Comparison of ENCODE assay signal across 16 cellular contexts in genomic region chr2:85307527-85307897, GRCh38. TPM values are rescaled to one million over a fixed set of nuclear protein-coding genes. Genes with fewer than 3 reads are reported as not detected.
DNase-seq lines count a peak whose midpoint lies in the region; ATAC-seq, FAIRE-seq and TF ChIP-seq lines count a peak whose summit lies in the region.
"Had no signal": no experiment of that assay in that cellular context is flagged by ENCODE, and none has a peak within 500 bp of the region (broad histone marks: within the 10 kb centered on the region; RNA-seq: fewer than 3 reads in every experiment).

No MANE protein-coding gene starts in this region.

- H3K4me1 Mint-ChIP-seq in Caco-2 (ENCODE audit: low read depth, unreplicated experiment) = peaks cover 13% of the 10 kb centered on the region
- peaks cover 28% of the 10 kb centered on the region for H3K4me1 Mint-ChIP-seq in activated naive CD8-positive, alpha-beta T cell treated with anti-CD3 and anti-CD28 coated beads, Interleukin-2, amount 50 U/mL, for 24 hours
- peaks cover 23 to 29% (median 24%) of the 10 kb centered on the region in 3 donors for H3K4me1 Mint-ChIP-seq in naive B cell

- no peak overlapping the region for H2AFZ ChIP-seq in Karpas-422 (ENCODE audit: low read length)

- peaks cover 23% of the 10 kb centered on the region for H3K36me3 Mint-ChIP-seq in Caco-2 (ENCODE audit: insufficient read depth, unreplicated experiment)
- H3K36me3 Mint-ChIP-seq in activated naive CD8-positive, alpha-beta T cell treated with anti-CD3 and anti-CD28 coated beads, Interleukin-2, amount 50 U/mL, for 24 hours (ENCODE audit: low read depth) = no peaks in the 10 kb centered on the region
- H3K36me3 Mint-ChIP-seq in naive B cell = no peaks in the 10 kb centered on the region

- TF ChIP-seq CTCF in Caco-2 (IDR thresholded peaks at IDR 0.05; ENCODE audit: insufficient read depth in 1 of 2, low read depth in 1 of 2, low read length in 1 of 2, severe bottlenecking in 1 of 2, unreplicated experiment in 1 of 2) = no peak

- intact Hi-C loops in Caco-2 (cut with micrococcal nuclease; ENCODE audit: unreplicated experiment) = no loop called here

- peaks cover 22% of the 10 kb centered on the region; the same call in 1 of the 2 replicates for H4K20me1 ChIP-seq in Karpas-422 (ENCODE audit: insufficient read depth, low read depth, low read length)

- ATAC-seq in activated naive CD8-positive, alpha-beta T cell treated with anti-CD3 and anti-CD28 coated beads, Interleukin-2, amount 50 U/mL, for 24 hours = no peak
- ATAC-seq in naive B cell (ENCODE audit: low read depth in 2 of 2) (no peak), HG02885 (IDR thresholded peaks at IDR 0.05; ENCODE audit: poor library complexity, unreplicated experiment) (no peak)

- H3K27ac Mint-ChIP-seq in Caco-2 (ENCODE audit: unreplicated experiment) (peak overlapping the region; percentile 63), naive B cell (peak overlapping the region in 2 of 6 donors; percentile 62 to 74)
- H3K27ac Mint-ChIP-seq in activated naive CD8-positive, alpha-beta T cell treated with anti-CD3 and anti-CD28 coated beads, Interleukin-2, amount 50 U/mL, for 24 hours = peak overlapping the region; percentile 46

- peak overlapping the region; percentile 52 for H3K9ac ChIP-seq in Karpas-422 (ENCODE audit: low read length)

- no peaks in the 10 kb centered on the region for H3K79me2 ChIP-seq in Karpas-422 (ENCODE audit: low read length)

- H3K4me3 ChIP-seq in Caco-2 (ENCODE audit: low read depth, low read length) (no peak overlapping the region), Karpas-422 (ENCODE audit: low read length) (no peak overlapping the region)
- H3K4me3 ChIP-seq: SJCRH30, skin epidermis, thoracic aorta had no signal

- H3K27me3 Mint-ChIP-seq in Caco-2 (ENCODE audit: insufficient read depth, unreplicated experiment) (no peaks in the 10 kb centered on the region), naive B cell (peaks cover 0 to 15% (median 14%) of the 10 kb centered on the region in 3 donors)
- no peaks in the 10 kb centered on the region for H3K27me3 Mint-ChIP-seq in activated naive CD8-positive, alpha-beta T cell treated with anti-CD3 and anti-CD28 coated beads, Interleukin-2, amount 50 U/mL, for 24 hours
- H3K27me3 Mint-ChIP-seq: brain had no signal

- H3K27me3 ChIP-seq in Caco-2 (replicated peaks; ENCODE audit: control insufficient read depth, insufficient read depth, low read length) (no peaks in the 10 kb centered on the region), Karpas-422 (ENCODE audit: low read length) (no peaks in the 10 kb centered on the region)
- H3K27me3 ChIP-seq: SJCRH30 had no signal

- H3K4me3 Mint-ChIP-seq in Caco-2 (ENCODE audit: unreplicated experiment) (no peak overlapping the region), naive B cell (peak overlapping the region in 6 of 8 donors; percentile 46 to 80 (median 67))
- peak overlapping the region; percentile 43 for H3K4me3 Mint-ChIP-seq in activated naive CD8-positive, alpha-beta T cell treated with anti-CD3 and anti-CD28 coated beads, Interleukin-2, amount 50 U/mL, for 24 hours
- H3K4me3 Mint-ChIP-seq: brain had no signal

- peaks cover 12% of the 10 kb centered on the region for H3K4me1 ChIP-seq in Caco-2
- H3K4me1 ChIP-seq in Karpas-422 (ENCODE audit: low read length) = peaks cover 28% of the 10 kb centered on the region

- H3K9me3 Mint-ChIP-seq in Caco-2 (ENCODE audit: unreplicated experiment) (no peaks in the 10 kb centered on the region), naive B cell (no peaks in the 10 kb centered on the region)
- no peaks in the 10 kb centered on the region for H3K9me3 Mint-ChIP-seq in activated naive CD8-positive, alpha-beta T cell treated with anti-CD3 and anti-CD28 coated beads, Interleukin-2, amount 50 U/mL, for 24 hours
- H3K9me3 Mint-ChIP-seq: brain had no signal

- no peak for DNase-seq in Caco-2
- no peak for DNase-seq in Karpas-422
- DNase-seq in activated naive CD8-positive, alpha-beta T cell treated with anti-CD3 and anti-CD28 coated beads, Interleukin-2, amount 50 U/mL, for 24 hours = no peak
- DNase-seq in naive B cell = no peak
- no peak for DNase-seq in GM19239 (ENCODE audit: insufficient read length, low spot score)
- no peak for DNase-seq in amniotic stem cell (lab: John Stamatoyannopoulos, UW)
- DNase-seq: left cardiac atrium, NCI-H1436 treated with DMSO at 0.1 percent for 48 hours, NCI-H510A treated with DMSO at 0.1 percent for 48 hours, occipital lobe, SJCRH30 had no signal

- no peak overlapping the region for H3K27ac ChIP-seq in Karpas-422 (ENCODE audit: low read length)
- H3K27ac ChIP-seq: SJCRH30, thoracic aorta had no signal

- H3K36me3 ChIP-seq in Caco-2 (ENCODE audit: control insufficient read depth, insufficient read depth, low read length) = no peaks in the 10 kb centered on the region; the same call in 1 of the 2 replicates
- no peaks in the 10 kb centered on the region for H3K36me3 ChIP-seq in Karpas-422 (ENCODE audit: insufficient read depth, low read length)

- no TSS peak for BruUV-seq in Caco-2 (replicated peaks; lab: Mats Ljungman, UMichigan)

- no peaks in the 10 kb centered on the region for H3K9me2 ChIP-seq in Karpas-422 (replicated peaks; ENCODE audit: insufficient read depth, low read length)

- H3K9me3 ChIP-seq in Caco-2 (no peaks in the 10 kb centered on the region), Karpas-422 (ENCODE audit: low read length) (no peaks in the 10 kb centered on the region)
- H3K9me3 ChIP-seq: SJCRH30, thoracic aorta had no signal

- no peak for FAIRE-seq in GM19239 (lab: Jason Lieb, UNC)
- FAIRE-seq: D721Med had no signal

- POLR2A ChIA-PET in Caco-2 (lab: Charles Lee) = no interaction called here

- peak overlapping the region; percentile 58 for H3K4me2 ChIP-seq in Karpas-422 (ENCODE audit: low read depth, low read length, poor library complexity, severe bottlenecking)

- CTCF ChIA-PET in Caco-2 (lab: Charles Lee) = interaction anchor here (1.3 kb wide), 1 partner anchor 244 kb away, joined by 6 read pairs; no protein-coding TSS in a partner anchor

RNA-seq across cellular contexts. Expression of gene TGOLN2, which starts 20.3 kb away (rescaled TPM):
- total RNA-seq in Caco-2 (2022) = 109 and 119 TPM in 2 replicates
- 130 and 150 TPM in 2 replicates for total RNA-seq in Karpas-422 (2014; rRNA removed; shearing (Covaris generic); ENCODE audit: low replicate concordance)
- polyA plus RNA-seq in naive B cell (ENCODE audit: low read depth in 6 of 6) = 10 to 100 TPM; 45.5 to 94.8 (median 77.3) TPM

RNA-seq across cellular contexts. Expression of gene RETSAT, which starts 46.8 kb away (rescaled TPM):
- total RNA-seq in Caco-2 (2022) = 31.1 and 32.3 TPM in 2 replicates
- total RNA-seq in Karpas-422 (2014; rRNA removed; shearing (Covaris generic); ENCODE audit: low replicate concordance) = 21.6 and 23.0 TPM in 2 replicates
- polyA plus RNA-seq in naive B cell (ENCODE audit: low read depth in 6 of 6) = 1 to 10 TPM; 4.4 to 8.7 (median 6.8) TPM

RNA-seq across cellular contexts. Expression of gene ELMOD3, which starts 47.1 kb away (rescaled TPM):
- total RNA-seq in Caco-2 (2022) = 10.3 and 11.3 TPM in 2 replicates
- 18.6 and 28.8 TPM in 2 replicates for total RNA-seq in Karpas-422 (2014; rRNA removed; shearing (Covaris generic); ENCODE audit: low replicate concordance)
- 10 to 100 TPM in 5 of 6 donors, 1 to 10 TPM in 1; 9.8 to 23.1 (median 13.8) TPM for polyA plus RNA-seq in naive B cell (ENCODE audit: low read depth in 6 of 6)
